Comparison of ENCODE assay signal across 8 cellular contexts in genomic region chr12:124771462-124772361, GRCh38.
A peak's percentile ranks its signal among the peaks of the same experiment; 100 is the strongest.
DNase-seq lines count a peak whose midpoint lies in the region; ATAC-seq and TF ChIP-seq lines count a peak whose summit lies in the region.

No MANE protein-coding gene starts in this region.

- no peaks in the 10 kb centered on the region for H3K9me3 ChIP-seq in left ventricle myocardium inferior (replicated peaks)

- no peaks in the 10 kb centered on the region for H3K9me3 Mint-ChIP-seq in activated naive CD8-positive, alpha-beta T cell treated with anti-CD3 and anti-CD28 coated beads, Interleukin-2, amount 10 ng/mL, durations not matched to agents 7 days and 5 days

- H3K36me3 ChIP-seq in GM06990 (ENCODE audit: control insufficient read depth, insufficient read depth, low read length), result no peaks in the 10 kb centered on the region
- H3K36me3 ChIP-seq in left ventricle myocardium inferior, result no peaks in the 10 kb centered on the region

- intact Hi-C loops in left ventricle myocardium inferior (cut with micrococcal nuclease), result no loop called here

- H3K4me3 Mint-ChIP-seq in activated naive CD8-positive, alpha-beta T cell treated with anti-CD3 and anti-CD28 coated beads, Interleukin-2, amount 10 ng/mL, durations not matched to agents 7 days and 5 days, result peak overlapping the region; percentile 1

- peak; percentile 99 for TF ChIP-seq CTCF in GM06990 (IDR thresholded peaks at IDR 0.05; ENCODE audit: insufficient read depth, low read length, poor library complexity, severe bottlenecking)
- TF ChIP-seq CTCF in left ventricle myocardium inferior (IDR thresholded peaks at IDR 0.05; ENCODE audit: borderline replicate concordance), result peak; percentile 98
- TF ChIP-seq CTCF in retinal pigment epithelial cell (conservative IDR thresholded peaks at IDR 0.05; ENCODE audit: low read depth, low read length), result peak; percentile 94

- H3K4me1 ChIP-seq in left ventricle myocardium inferior, result peaks cover 15% of the 10 kb centered on the region

- H3K4me3 ChIP-seq in GM06990 (replicated peaks; ENCODE audit: low read depth, low read length), result 0 out of 2 replicates have a peak overlapping the region, but pooled peaks have one; percentile 9
- no peak overlapping the region for H3K4me3 ChIP-seq in left ventricle myocardium inferior
- H3K4me3 ChIP-seq in retinal pigment epithelial cell (ENCODE audit: low read length), result no peak overlapping the region

- no peak overlapping the region for H3K27ac ChIP-seq in left ventricle myocardium inferior (replicated peaks)

- peaks cover 27% of the 10 kb centered on the region for H3K4me1 Mint-ChIP-seq in activated naive CD8-positive, alpha-beta T cell treated with anti-CD3 and anti-CD28 coated beads, Interleukin-2, amount 10 ng/mL, durations not matched to agents 7 days and 5 days

- POLR2A ChIA-PET in activated naive CD8-positive, alpha-beta T cell treated with anti-CD3 and anti-CD28 coated beads, Interleukin-2, amount 10 ng/mL, durations not matched to agents 7 days and 5 days (lab: Charles Lee), result no interaction called here

- no peaks in the 10 kb centered on the region for H3K27me3 ChIP-seq in GM06990 (replicated peaks; ENCODE audit: control insufficient read depth, insufficient read depth, low read length)
- peaks cover 7% of the 10 kb centered on the region for H3K27me3 ChIP-seq in left ventricle myocardium inferior (ENCODE audit: low read depth)

- H3K27me3 Mint-ChIP-seq in activated naive CD8-positive, alpha-beta T cell treated with anti-CD3 and anti-CD28 coated beads, Interleukin-2, amount 10 ng/mL, durations not matched to agents 7 days and 5 days, result peaks cover 15% of the 10 kb centered on the region

- no peak overlapping the region for H3K27ac Mint-ChIP-seq in activated naive CD8-positive, alpha-beta T cell treated with anti-CD3 and anti-CD28 coated beads, Interleukin-2, amount 10 ng/mL, durations not matched to agents 7 days and 5 days

- DNase-seq in GM06990 (ENCODE audit: extremely low read depth, insufficient read length) (peak; percentile 84), NCI-H1092 treated with DMSO at 0.1 percent for 48 hours (lab: John Stamatoyannopoulos, UW) (peak; percentile 72), T follicular helper cell (ENCODE audit: low read depth) (peak; percentile 69), left ventricle myocardium inferior (peak; percentile 86), retinal pigment epithelial cell (ENCODE audit: low read depth) (no peak)
- DNase-seq in activated naive CD8-positive, alpha-beta T cell treated with anti-CD3 and anti-CD28 coated beads, Interleukin-2, amount 10 ng/mL, durations not matched to agents 7 days and 5 days, result peak; percentile 92

- H3K36me3 Mint-ChIP-seq in activated naive CD8-positive, alpha-beta T cell treated with anti-CD3 and anti-CD28 coated beads, Interleukin-2, amount 10 ng/mL, durations not matched to agents 7 days and 5 days, result peaks cover 2% of the 10 kb centered on the region

- peak; percentile 25 for ATAC-seq in activated naive CD8-positive, alpha-beta T cell treated with anti-CD3 and anti-CD28 coated beads, Interleukin-2, amount 10 ng/mL, durations not matched to agents 7 days and 5 days (ENCODE audit: low read depth)
- ATAC-seq in GM18867 (IDR thresholded peaks at IDR 0.05; ENCODE audit: unreplicated experiment) (no peak), GM21717 (IDR thresholded peaks at IDR 0.05; ENCODE audit: unreplicated experiment) (no peak)
